In genomic region chr11:118207079-118207478, GRCh38 we compare ENCODE assay signal across 1 cellular context.
TF ChIP-seq lines count a peak whose summit lies in the region.

No MANE protein-coding gene starts in this region.

TF ChIP-seq in GM12878, 131 proteins besides CTCF, POLR2A, EP300 and RAD21:
- TF ChIP-seq ASH2L (IDR thresholded peaks at IDR 0.05; ENCODE audit: borderline replicate concordance, low read depth) (no peak), HDAC2 (IDR thresholded peaks at IDR 0.05) (no peak), PKNOX1 (IDR thresholded peaks at IDR 0.05) (no peak), NR2C2 (IDR thresholded peaks at IDR 0.05; ENCODE audit: borderline replicate concordance, control insufficient read depth, insufficient read length, low read depth) (no peak), CREB1 (IDR thresholded peaks at IDR 0.05; ENCODE audit: low read depth) (no peak), RUNX3 (IDR thresholded peaks at IDR 0.05; ENCODE audit: low read length) (no peak), ZNF207 (IDR thresholded peaks at IDR 0.05; ENCODE audit: borderline replicate concordance) (no peak), RCOR1 (conservative IDR thresholded peaks at IDR 0.05; ENCODE audit: low read depth, low read length) (no peak), ZBTB4 (CRISPR knock-in tag; IDR thresholded peaks at IDR 0.05) (no peak), MXI1 (IDR thresholded peaks at IDR 0.05; ENCODE audit: low read depth, low read length) (no peak), GABPA (IDR thresholded peaks at IDR 0.05; ENCODE audit: low read depth) (no peak), SREBF1 (IDR thresholded peaks at IDR 0.05; ENCODE audit: low read length) (no peak), BMI1 (IDR thresholded peaks at IDR 0.05; ENCODE audit: borderline replicate concordance) (no peak), USF1 (IDR thresholded peaks at IDR 0.05; ENCODE audit: borderline replicate concordance, extremely low read length, insufficient read depth, low read depth, low read length) (no peak), MEF2A (IDR thresholded peaks at IDR 0.05; ENCODE audit: insufficient read depth, low read depth, low read length) (no peak)
